ENCODE assay signal across 22 cellular contexts in the genomic region with DNA sequence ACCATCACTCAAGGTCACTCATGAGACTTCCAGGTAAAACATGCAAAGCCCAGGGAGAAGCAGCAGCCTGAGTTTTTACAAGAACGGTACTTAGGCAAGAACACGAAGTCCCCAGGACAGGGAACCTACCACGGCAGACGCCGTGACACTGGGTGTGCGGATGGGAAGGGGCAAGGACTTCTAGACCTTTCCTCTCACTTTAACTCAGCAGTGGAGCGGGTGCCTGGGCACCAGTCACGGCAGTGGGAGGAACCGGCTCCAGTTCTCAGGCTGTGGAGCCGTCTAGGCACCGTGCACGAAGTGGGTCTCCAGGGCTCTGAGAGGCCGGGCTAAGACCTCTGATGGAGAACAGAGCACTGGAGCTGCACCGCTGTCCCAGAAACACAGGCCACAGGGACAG. TPM values are rescaled to one million over a fixed set of nuclear protein-coding genes. Genes with fewer than 3 reads are reported as not detected.
DNase-seq lines count a peak whose midpoint lies in the region; ATAC-seq and TF ChIP-seq lines count a peak whose summit lies in the region.
"Had no signal": no experiment of that assay in that cellular context is flagged by ENCODE, and none has a peak within 500 bp of the region (broad histone marks: within the 10 kb centered on the region; RNA-seq: fewer than 3 reads in every experiment).

No MANE protein-coding gene starts in this region.

- H3K27me3 Mint-ChIP-seq in natural killer cell (ENCODE audit: low read depth in 2 of 2) (peaks cover 26 to 34% of the 10 kb centered on the region in 2 donors), osteocyte (ENCODE audit: unreplicated experiment) (no peaks in the 10 kb centered on the region)
- H3K27me3 Mint-ChIP-seq in natural killer cell treated with Interleukin-12 subunit alpha and Interleukin-12 subunit beta and Interleukin-15 and Interleukin-18, amount 100 ng/mL, for 72 hours, result peaks cover 24 to 30% of the 10 kb centered on the region in 2 donors
- H3K27me3 Mint-ChIP-seq in activated CD4-positive, alpha-beta T cell treated with anti-CD3 and anti-CD28 coated beads for 36 hours, result peaks cover 42% of the 10 kb centered on the region

- peak overlapping the region; percentile 67 for H3K4me3 ChIP-seq in fibroblast of villous mesenchyme (ENCODE audit: low read depth, low read length)

- CTCF ChIA-PET in activated CD4-positive, alpha-beta T cell treated with anti-CD3 and anti-CD28 coated beads for 36 hours (lab: Charles Lee), result no interaction called here

- no peaks in the 10 kb centered on the region for H3K9me3 Mint-ChIP-seq in natural killer cell
- no peaks in the 10 kb centered on the region for H3K9me3 Mint-ChIP-seq in natural killer cell treated with Interleukin-12 subunit alpha and Interleukin-12 subunit beta and Interleukin-15 and Interleukin-18, amount 100 ng/mL, for 72 hours
- no peaks in the 10 kb centered on the region for H3K9me3 Mint-ChIP-seq in osteocyte (ENCODE audit: unreplicated experiment)
- no peaks in the 10 kb centered on the region for H3K9me3 Mint-ChIP-seq in activated CD4-positive, alpha-beta T cell treated with anti-CD3 and anti-CD28 coated beads for 36 hours (ENCODE audit: low read depth)
- H3K9me3 Mint-ChIP-seq: activated naive CD8-positive, alpha-beta T cell treated with anti-CD3 and anti-CD28 coated beads, Interleukin-2, amount 50 U/mL, for 24 hours had no signal

- H3K4me1 Mint-ChIP-seq in natural killer cell (peaks cover 9 to 10% of the 10 kb centered on the region in 2 donors), osteocyte (ENCODE audit: unreplicated experiment) (peaks cover 51% of the 10 kb centered on the region)
- H3K4me1 Mint-ChIP-seq in natural killer cell treated with Interleukin-12 subunit alpha and Interleukin-12 subunit beta and Interleukin-15 and Interleukin-18, amount 100 ng/mL, for 72 hours (ENCODE audit: low read depth in 2 of 2), result peaks cover 7 to 10% of the 10 kb centered on the region in 2 donors
- H3K4me1 Mint-ChIP-seq in activated CD4-positive, alpha-beta T cell treated with anti-CD3 and anti-CD28 coated beads for 36 hours, result peaks cover 18% of the 10 kb centered on the region

- DNase-seq in natural killer cell, result no peak
- DNase-seq in natural killer cell treated with Interleukin-12 subunit alpha and Interleukin-12 subunit beta and Interleukin-15 and Interleukin-18, amount 100 ng/mL, for 72 hours (ENCODE audit: low spot score), result no peak
- no peak for DNase-seq in fibroblast of villous mesenchyme (ENCODE audit: low read depth)
- no peak for DNase-seq in osteocyte (ENCODE audit: extremely low spot score, unreplicated experiment)
- DNase-seq in NCI-H187 treated with DMSO at 0.1 percent for 48 hours (lab: John Stamatoyannopoulos, UW), result no peak
- DNase-seq in activated CD4-positive, alpha-beta T cell treated with anti-CD3 and anti-CD28 coated beads for 4 hours, result no peak
- DNase-seq in activated CD4-positive, alpha-beta T cell treated with anti-CD3 and anti-CD28 coated beads for 36 hours, result no peak
- DNase-seq in AG08396 (ENCODE audit: low spot score), result no peak
- DNase-seq: activated CD8-positive, alpha-beta memory T cell treated with anti-CD3 and anti-CD28 coated beads, Interleukin-2, amount 50 U/mL, for 4 hours; activated effector memory CD4-positive, alpha-beta T cell treated with anti-CD3 and anti-CD28 coated beads, Interleukin-2, amount 50 U/mL, for 16 hours; activated naive CD8-positive, alpha-beta T cell treated with anti-CD3 and anti-CD28 coated beads, Interleukin-2, amount 50 U/mL, for 24 hours; dermis blood vessel endothelial cell; foreskin fibroblast; naive thymus-derived CD4-positive, alpha-beta T cell; NCI-H1436 treated with DMSO at 0.1 percent for 48 hours; NCI-H774; Peyer's patch; stimulated activated CD4-positive, alpha-beta T cell treated with anti-CD3 and anti-CD28 coated beads, Interleukin-4, amount 100 ng/mL, for 24 hours; T-helper 17 cell had no signal

- intact Hi-C loops in natural killer cell (cut with micrococcal nuclease), result no loop called here
- intact Hi-C loops in activated CD4-positive, alpha-beta T cell treated with anti-CD3 and anti-CD28 coated beads for 36 hours (cut with DNase I, micrococcal nuclease), result no loop called here

- H3K36me3 Mint-ChIP-seq in natural killer cell (no peaks in the 10 kb centered on the region), osteocyte (ENCODE audit: unreplicated experiment) (peaks cover 5% of the 10 kb centered on the region)
- peaks cover 6% of the 10 kb centered on the region for H3K36me3 Mint-ChIP-seq in natural killer cell treated with Interleukin-12 subunit alpha and Interleukin-12 subunit beta and Interleukin-15 and Interleukin-18, amount 100 ng/mL, for 72 hours
- no peaks in the 10 kb centered on the region for H3K36me3 Mint-ChIP-seq in activated CD4-positive, alpha-beta T cell treated with anti-CD3 and anti-CD28 coated beads for 36 hours (ENCODE audit: low read depth)

- TF ChIP-seq CTCF in natural killer cell (IDR thresholded peaks at IDR 0.05), result no peak
- TF ChIP-seq CTCF in fibroblast of villous mesenchyme (IDR thresholded peaks at IDR 0.05; ENCODE audit: insufficient read depth, low read depth, low read length), result no peak
- TF ChIP-seq CTCF in osteocyte (IDR thresholded peaks at IDR 0.05), result no peak

- no peak for ATAC-seq in natural killer cell
- ATAC-seq in natural killer cell treated with Interleukin-12 subunit alpha and Interleukin-12 subunit beta and Interleukin-15 and Interleukin-18, amount 100 ng/mL, for 72 hours, result no peak
- ATAC-seq in activated CD4-positive, alpha-beta T cell treated with anti-CD3 and anti-CD28 coated beads for 36 hours, result no peak
- ATAC-seq: activated naive CD8-positive, alpha-beta T cell treated with anti-CD3 and anti-CD28 coated beads, Interleukin-2, amount 50 U/mL, for 24 hours; naive thymus-derived CD4-positive, alpha-beta T cell; T-helper 17 cell had no signal

- POLR2A ChIA-PET in activated CD4-positive, alpha-beta T cell treated with anti-CD3 and anti-CD28 coated beads for 36 hours (lab: Charles Lee), result no interaction called here

- H3K27ac Mint-ChIP-seq in natural killer cell (no peak overlapping the region), osteocyte (ENCODE audit: unreplicated experiment) (no peak overlapping the region)
- H3K27ac Mint-ChIP-seq in natural killer cell treated with Interleukin-12 subunit alpha and Interleukin-12 subunit beta and Interleukin-15 and Interleukin-18, amount 100 ng/mL, for 72 hours, result no peak overlapping the region
- H3K27ac Mint-ChIP-seq in activated CD4-positive, alpha-beta T cell treated with anti-CD3 and anti-CD28 coated beads for 36 hours, result no peak overlapping the region
- H3K27ac Mint-ChIP-seq: activated naive CD8-positive, alpha-beta T cell treated with anti-CD3 and anti-CD28 coated beads, Interleukin-2, amount 50 U/mL, for 24 hours; naive thymus-derived CD4-positive, alpha-beta T cell had no signal

- H3K4me3 Mint-ChIP-seq in natural killer cell, result peak overlapping the region; percentile 31
- no peak overlapping the region for H3K4me3 Mint-ChIP-seq in natural killer cell treated with Interleukin-12 subunit alpha and Interleukin-12 subunit beta and Interleukin-15 and Interleukin-18, amount 100 ng/mL, for 72 hours
- peak overlapping the region; percentile 82 for H3K4me3 Mint-ChIP-seq in osteocyte (ENCODE audit: unreplicated experiment)
- no peak overlapping the region for H3K4me3 Mint-ChIP-seq in activated CD4-positive, alpha-beta T cell treated with anti-CD3 and anti-CD28 coated beads for 36 hours
- H3K4me3 Mint-ChIP-seq: activated naive CD8-positive, alpha-beta T cell treated with anti-CD3 and anti-CD28 coated beads, Interleukin-2, amount 50 U/mL, for 24 hours had no signal

RNA-seq across cellular contexts. Expression of a gene that starts 2.5 kb away (rescaled TPM):
- total RNA-seq in natural killer cell (1 to 10 TPM; 1.1 TPM), fibroblast of villous mesenchyme (13.8 and 21.3 TPM in 2 replicates), osteocyte (20.5 and 20.9 TPM in 2 replicates)
- total RNA-seq in natural killer cell treated with Interleukin-12 subunit alpha and Interleukin-12 subunit beta and Interleukin-15 and Interleukin-18, amount 100 ng/mL, for 72 hours, result 1 to 10 TPM in 1 of 2 donors, under 1 TPM in 1; 0.25 to 1.2 TPM
- 1 to 10 TPM in 1 of 2 experiments, under 1 TPM in 1; 0.88 to 1.3 TPM for total RNA-seq in activated CD4-positive, alpha-beta T cell treated with anti-CD3 and anti-CD28 coated beads for 36 hours

RNA-seq across cellular contexts. Expression of a gene that starts 32.8 kb away (rescaled TPM):
- total RNA-seq in natural killer cell, result not detected
- not detected for total RNA-seq in natural killer cell treated with Interleukin-12 subunit alpha and Interleukin-12 subunit beta and Interleukin-15 and Interleukin-18, amount 100 ng/mL, for 72 hours
- total RNA-seq in fibroblast of villous mesenchyme, result not detected in 2 replicates
- total RNA-seq in osteocyte, result not detected in 2 replicates
- total RNA-seq in activated CD4-positive, alpha-beta T cell treated with anti-CD3 and anti-CD28 coated beads for 36 hours, result under 1 TPM; 0.11 to 0.16 TPM
- total RNA-seq: bronchial epithelial cell, dermis blood vessel endothelial cell, kidney epithelial cell, M059J, Peyer's patch, T-helper 17 cell had no signal

RNA-seq across cellular contexts. Expression of a gene that starts 36.5 kb away (rescaled TPM):
- total RNA-seq in natural killer cell, result 10 to 100 TPM; 36.8 to 47.2 (median 45.1) TPM
- total RNA-seq in natural killer cell treated with Interleukin-12 subunit alpha and Interleukin-12 subunit beta and Interleukin-15 and Interleukin-18, amount 100 ng/mL, for 72 hours, result 10 to 100 TPM; 48.8 to 60.0 TPM
- 103 and 115 TPM in 2 replicates for total RNA-seq in fibroblast of villous mesenchyme
- total RNA-seq in osteocyte, result 102 and 109 TPM in 2 replicates
- 10 to 100 TPM; 54.0 to 56.3 TPM for total RNA-seq in activated CD4-positive, alpha-beta T cell treated with anti-CD3 and anti-CD28 coated beads for 36 hours

Comparison
In these comparisons a context has a peak if more than half of its experiments do, and no peak if none do; other contexts are left out.
1. H3K4me3 Mint-ChIP-seq: peak in natural killer cell (single experiment) and osteocyte (single experiment); none in natural killer cell treated with Interleukin-12 subunit alpha and Interleukin-12 subunit beta and Interleukin-15 and Interleukin-18, amount 100 ng/mL, for 72 hours (single experiment) and activated CD4-positive, alpha-beta T cell treated with anti-CD3 and anti-CD28 coated beads for 36 hours (single experiment).